Comparison of ENCODE assay signal across 1 cellular context in genomic region chr3:171956372-171957104, GRCh38.
A peak's percentile ranks its signal among the peaks of the same experiment; 100 is the strongest.
TF ChIP-seq lines count a peak whose summit lies in the region.

No MANE protein-coding gene starts in this region.

TF ChIP-seq in K562, 482 proteins besides CTCF, POLR2A, EP300 and RAD21 (continued from another document and continues in another):
- no peak for TF ChIP-seq E2F5 (CRISPR knock-in tag; IDR thresholded peaks at IDR 0.05)
- TF ChIP-seq ZFP36 (IDR thresholded peaks at IDR 0.05; ENCODE audit: low read depth, low read length, partially characterized antibody), result no peak
- TF ChIP-seq CXXC5 (CRISPR knock-in tag; IDR thresholded peaks at IDR 0.05), result peak; percentile 81
- peak; percentile 23 for TF ChIP-seq PRDM10 (IDR thresholded peaks at IDR 0.05; ENCODE audit: partially characterized antibody)
- 0 out of 4 replicates have a peak, but pooled peaks of 1 of the 2 experiments have one; percentile 17 for TF ChIP-seq UBTF (IDR thresholded peaks at IDR 0.05; ENCODE audit: borderline replicate concordance in 1 of 2, low read depth in 2 of 2, low read length in 2 of 2)
- no peak for TF ChIP-seq ZNF398 (CRISPR knock-in tag; IDR thresholded peaks at IDR 0.05)
- peak; percentile 54 for TF ChIP-seq FOXM1 (IDR thresholded peaks at IDR 0.05; ENCODE audit: low read depth)
- no peak for TF ChIP-seq FOXM1 (CRISPR knock-in tag; IDR thresholded peaks at IDR 0.05; ENCODE audit: low read depth)
- no peak for TF ChIP-seq E2F1 (CRISPR knock-in tag; IDR thresholded peaks at IDR 0.05)
- peak; percentile 65; the same call in 1 of the 2 replicates for TF ChIP-seq ZNF263 (CRISPR knock-in tag; IDR thresholded peaks at IDR 0.05; ENCODE audit: borderline replicate concordance)
- no peak for TF ChIP-seq MCM7 (IDR thresholded peaks at IDR 0.05)
- TF ChIP-seq SIX5 (IDR thresholded peaks at IDR 0.05; ENCODE audit: borderline replicate concordance in 1 of 2, insufficient read depth in 1 of 2, low read depth in 1 of 2, low read length in 2 of 2), result no peak
- TF ChIP-seq NR4A1 (CRISPR knock-in tag; IDR thresholded peaks at IDR 0.05), result no peak
- no peak for TF ChIP-seq NR4A1 (tag; IDR thresholded peaks at IDR 0.05)
- peak; percentile 16; the same call in 1 of the 2 replicates for TF ChIP-seq ARID3A (IDR thresholded peaks at IDR 0.05; ENCODE audit: borderline replicate concordance, low read depth, low read length)
- no peak for TF ChIP-seq ZNF197 (CRISPR knock-in tag; IDR thresholded peaks at IDR 0.05; ENCODE audit: low read depth)
- TF ChIP-seq ZSCAN29 (IDR thresholded peaks at IDR 0.05), result no peak
- no peak for TF ChIP-seq POLR2B (IDR thresholded peaks at IDR 0.05; ENCODE audit: low read depth, partially characterized antibody)
- TF ChIP-seq RBM17 (IDR thresholded peaks at IDR 0.05; ENCODE audit: borderline replicate concordance, low read depth, low read length), result no peak
- TF ChIP-seq KLF6 (CRISPR knock-in tag; IDR thresholded peaks at IDR 0.05; ENCODE audit: borderline replicate concordance), result no peak
- TF ChIP-seq ARHGAP35 (IDR thresholded peaks at IDR 0.05; ENCODE audit: partially characterized antibody), result no peak
- no peak for TF ChIP-seq STAG1 (CRISPR knock-in tag; IDR thresholded peaks at IDR 0.05; ENCODE audit: borderline replicate concordance)
- TF ChIP-seq HDAC2 (IDR thresholded peaks at IDR 0.05), result peak; percentile 73; the same call in 1 of the 2 replicates
- peak; percentile 66; the same call in 1 of the 2 replicates for TF ChIP-seq FOXJ2 (tag; IDR thresholded peaks at IDR 0.05)
- TF ChIP-seq KLF16 (IDR thresholded peaks at IDR 0.05), result no peak
- TF ChIP-seq SRF (CRISPR knock-in tag; IDR thresholded peaks at IDR 0.05), result 0 out of 4 replicates have a peak, but pooled peaks of 1 of the 2 experiments have one; percentile 14
- TF ChIP-seq ETV1 (tag; conservative IDR thresholded peaks at IDR 0.05; ENCODE audit: low read depth), result no peak
- TF ChIP-seq MTA2 (IDR thresholded peaks at IDR 0.05; ENCODE audit: low read depth), result peak; percentile 81
- no peak for TF ChIP-seq SPI1 (IDR thresholded peaks at IDR 0.05; ENCODE audit: borderline replicate concordance, low read depth, low read length)
- peak; percentile 77 for TF ChIP-seq MTA1 (IDR thresholded peaks at IDR 0.05; ENCODE audit: borderline replicate concordance)
- 0 out of 2 replicates have a peak, but pooled peaks have one; percentile 35 for TF ChIP-seq GABPB1 (CRISPR knock-in tag; IDR thresholded peaks at IDR 0.05)
- TF ChIP-seq NR2C1 (IDR thresholded peaks at IDR 0.05), result no peak
- TF ChIP-seq NR2C1 (tag; IDR thresholded peaks at IDR 0.05), result no peak
- no peak for TF ChIP-seq JUN (IDR thresholded peaks at IDR 0.05; ENCODE audit: borderline replicate concordance, low read depth, low read length)
- TF ChIP-seq JUN (CRISPR knock-in tag; IDR thresholded peaks at IDR 0.05; ENCODE audit: borderline replicate concordance), result no peak
- no peak for TF ChIP-seq OTX1 (CRISPR knock-in tag; IDR thresholded peaks at IDR 0.05)
- TF ChIP-seq THRAP3 (IDR thresholded peaks at IDR 0.05; ENCODE audit: borderline replicate concordance), result no peak
- peak; percentile 73; the same call in 1 of the 2 replicates for TF ChIP-seq POLR2AphosphoS5 (IDR thresholded peaks at IDR 0.05; ENCODE audit: control insufficient read depth, insufficient read depth, low read depth, low read length)
- TF ChIP-seq L3MBTL2 (IDR thresholded peaks at IDR 0.05), result peak; percentile 72
- TF ChIP-seq POLR2AphosphoS2 (IDR thresholded peaks at IDR 0.05; ENCODE audit: low read length), result no peak
- peak in 1 of 2 experiments; percentile 67 for TF ChIP-seq AFF1 (IDR thresholded peaks at IDR 0.05; ENCODE audit: low read depth in 1 of 2, partially characterized antibody in 2 of 2)
- no peak for TF ChIP-seq PRMT5 (CRISPR knock-in tag; IDR thresholded peaks at IDR 0.05)
- no peak for TF ChIP-seq CBX8 (IDR thresholded peaks at IDR 0.05; ENCODE audit: borderline replicate concordance, extremely low read depth, low read depth, low read length, poor library complexity, severe bottlenecking)
- TF ChIP-seq ID3 (CRISPR knock-in tag; IDR thresholded peaks at IDR 0.05), result no peak
- no peak; the same call in 1 of the 2 replicates for TF ChIP-seq ID3 (tag; IDR thresholded peaks at IDR 0.05)
- peak; percentile 53; the same call in 1 of the 2 replicates for TF ChIP-seq GATAD2B (IDR thresholded peaks at IDR 0.05; ENCODE audit: borderline replicate concordance)
- TF ChIP-seq SIN3B (IDR thresholded peaks at IDR 0.05; ENCODE audit: low read depth), result no peak
- TF ChIP-seq MAFK (IDR thresholded peaks at IDR 0.05; ENCODE audit: low read length), result no peak
- TF ChIP-seq EHMT2 (IDR thresholded peaks at IDR 0.05), result peak; percentile 52
- TF ChIP-seq NEUROD1 (IDR thresholded peaks at IDR 0.05; ENCODE audit: borderline replicate concordance, low read depth, low read length, partially characterized antibody), result no peak
- TF ChIP-seq ZNF175 (CRISPR knock-in tag; IDR thresholded peaks at IDR 0.05; ENCODE audit: low read depth), result peak; percentile 86
- peak; percentile 52; the same call in 1 of the 2 replicates for TF ChIP-seq TOE1 (IDR thresholded peaks at IDR 0.05; ENCODE audit: borderline replicate concordance)
- no peak for TF ChIP-seq TOE1 (CRISPR knock-in tag; IDR thresholded peaks at IDR 0.05; ENCODE audit: borderline replicate concordance, low read depth)
- no peak for TF ChIP-seq HNRNPUL1 (IDR thresholded peaks at IDR 0.05; ENCODE audit: low read length)
